In genomic region chr5:91293131-91293530, GRCh38 we compare ENCODE assay signal across 10 cellular contexts.
A peak's percentile ranks its signal among the peaks of the same experiment; 100 is the strongest.
DNase-seq lines count a peak whose midpoint lies in the region; ATAC-seq and TF ChIP-seq lines count a peak whose summit lies in the region.
"Had no signal": no experiment of that assay in that cellular context is flagged by ENCODE, and none has a peak within 500 bp of the region (broad histone marks: within the 10 kb centered on the region; RNA-seq: fewer than 3 reads in every experiment).

No MANE protein-coding gene starts in this region.

- H3K27me3 ChIP-seq in naive thymus-derived CD4-positive, alpha-beta T cell (ENCODE audit: control insufficient read depth in 2 of 2, insufficient read depth in 2 of 2, low read length in 2 of 2) = no peaks in the 10 kb centered on the region
- H3K27me3 ChIP-seq: cardiac muscle cell had no signal

- no peak overlapping the region for H3K27ac ChIP-seq in naive thymus-derived CD4-positive, alpha-beta T cell (ENCODE audit: low read depth, low read length)
- H3K27ac ChIP-seq: cardiac muscle cell had no signal

- no peak overlapping the region for H3K27ac Mint-ChIP-seq in natural killer cell
- no peak overlapping the region for H3K27ac Mint-ChIP-seq in naive thymus-derived CD4-positive, alpha-beta T cell

- intact Hi-C loops in natural killer cell (cut with micrococcal nuclease) = no loop called here
- intact Hi-C loops in naive thymus-derived CD4-positive, alpha-beta T cell (cut with micrococcal nuclease) = no loop called here

- TF ChIP-seq POLR2A in NB4 (IDR thresholded peaks at IDR 0.05; ENCODE audit: extremely low read depth, insufficient read length) = no peak

- no peaks in the 10 kb centered on the region for H3K27me3 Mint-ChIP-seq in natural killer cell (ENCODE audit: low read depth in 2 of 2)
- H3K27me3 Mint-ChIP-seq in naive thymus-derived CD4-positive, alpha-beta T cell = no peaks in the 10 kb centered on the region

- TF ChIP-seq CTCF in NB4 (IDR thresholded peaks at IDR 0.05; ENCODE audit: low read depth, low read length) (no peak), natural killer cell (IDR thresholded peaks at IDR 0.05) (no peak)

- H3K4me3 ChIP-seq in NB4 (ENCODE audit: low read depth, low read length) = no peak overlapping the region
- H3K4me3 ChIP-seq in naive thymus-derived CD4-positive, alpha-beta T cell (ENCODE audit: low read length) = no peak overlapping the region
- H3K4me3 ChIP-seq: cardiac muscle cell had no signal

- no peaks in the 10 kb centered on the region for H3K9me3 Mint-ChIP-seq in natural killer cell
- H3K9me3 Mint-ChIP-seq in naive thymus-derived CD4-positive, alpha-beta T cell = no peaks in the 10 kb centered on the region

- H3K36me3 Mint-ChIP-seq in natural killer cell = no peaks in the 10 kb centered on the region
- no peaks in the 10 kb centered on the region for H3K36me3 Mint-ChIP-seq in naive thymus-derived CD4-positive, alpha-beta T cell

- no peak overlapping the region for H3K4me3 Mint-ChIP-seq in natural killer cell
- H3K4me3 Mint-ChIP-seq in naive thymus-derived CD4-positive, alpha-beta T cell = no peak overlapping the region

- CTCF ChIA-PET in naive thymus-derived CD4-positive, alpha-beta T cell (lab: Charles Lee) = no interaction called here

- H3K36me3 ChIP-seq in naive thymus-derived CD4-positive, alpha-beta T cell (ENCODE audit: control insufficient read depth in 2 of 3, insufficient read depth in 3 of 3, low read length in 3 of 3) = no peaks in the 10 kb centered on the region
- H3K36me3 ChIP-seq: cardiac muscle cell had no signal

- POLR2A ChIA-PET in naive thymus-derived CD4-positive, alpha-beta T cell (lab: Charles Lee) = interaction anchor here (0.7 kb wide), 1 partner anchor 60 kb away, joined by 3 read pairs; no protein-coding TSS in a partner anchor

- DNase-seq in NB4 (ENCODE audit: low read depth) = peak; percentile 70
- no peak for DNase-seq in natural killer cell
- no peak for DNase-seq in stimulated activated CD4-positive, alpha-beta T cell treated with anti-CD3 and anti-CD28 coated beads, Interleukin-15, amount 100 ng/mL, for 24 hours
- no peak for DNase-seq in stimulated activated CD4-positive, alpha-beta T cell treated with anti-CD3 and anti-CD28 coated beads, Interleukin-2, amount 100 ng/mL, for 48 hours
- no peak for DNase-seq in naive thymus-derived CD4-positive, alpha-beta T cell
- DNase-seq: retina had no signal

- no peaks in the 10 kb centered on the region for H3K9me3 ChIP-seq in naive thymus-derived CD4-positive, alpha-beta T cell (ENCODE audit: control insufficient read depth in 2 of 3, low read length in 3 of 3)

- H3K4me1 Mint-ChIP-seq in natural killer cell = peaks cover 0 to 6% of the 10 kb centered on the region in 2 donors
- H3K4me1 Mint-ChIP-seq in naive thymus-derived CD4-positive, alpha-beta T cell = peaks cover 0 to 16% (median 0%) of the 10 kb centered on the region in 7 donors

- H3K4me1 ChIP-seq in naive thymus-derived CD4-positive, alpha-beta T cell (ENCODE audit: control insufficient read depth in 2 of 2, insufficient read depth in 2 of 2, low read length in 2 of 2) = no peaks in the 10 kb centered on the region

- ATAC-seq in GM19023 (IDR thresholded peaks at IDR 0.05; ENCODE audit: unreplicated experiment) (peak; percentile 98), HG02763 (IDR thresholded peaks at IDR 0.05; ENCODE audit: unreplicated experiment) (peak; percentile 99), natural killer cell (peak in 2 of 3 donors; percentile 36 to 54), esophagus mucosa (no peak)
- no peak for ATAC-seq in naive thymus-derived CD4-positive, alpha-beta T cell

Comparison
In these comparisons a context has a peak if more than half of its experiments do, and no peak if none do; other contexts are left out.
1. ATAC-seq: peak in GM19023 (single experiment), HG02763 (single experiment) and natural killer cell (2 of 3); none in esophagus mucosa (single experiment) and naive thymus-derived CD4-positive, alpha-beta T cell (single experiment).